ENCODE assay signal across 8 cellular contexts in genomic region chr1:183685112-183685713, GRCh38. TPM values are rescaled to one million over a fixed set of nuclear protein-coding genes. Genes with fewer than 3 reads are reported as not detected.
DNase-seq lines count a peak whose midpoint lies in the region; ATAC-seq, FAIRE-seq and TF ChIP-seq lines count a peak whose summit lies in the region.

No MANE protein-coding gene starts in this region.

- H3K36me3 Mint-ChIP-seq in activated naive CD8-positive, alpha-beta T cell treated with anti-CD3 and anti-CD28 coated beads for 36 hours, result no peaks in the 10 kb centered on the region

- peak; percentile 74 for DNase-seq in DMS 273 (lab: John Stamatoyannopoulos, UW; ENCODE audit: unreplicated experiment)
- DNase-seq in DMS 273 treated with DMSO at 0.1 percent for 48 hours (lab: John Stamatoyannopoulos, UW), result no peak
- DNase-seq in NCI-H345 treated with DMSO at 0.1 percent for 48 hours (lab: John Stamatoyannopoulos, UW; ENCODE audit: unreplicated experiment), result peak; percentile 47
- DNase-seq in activated naive CD8-positive, alpha-beta T cell treated with anti-CD3 and anti-CD28 coated beads for 36 hours, result peak; percentile 5
- DNase-seq in right atrium auricular region (ENCODE audit: low spot score), result no peak
- peak; percentile 64 for DNase-seq in small intestine
- DNase-seq in DMS79 (lab: John Stamatoyannopoulos, UW), result no peak

- H3K27ac ChIP-seq in right atrium auricular region (no peak overlapping the region), small intestine (ENCODE audit: low read depth in 1 of 2, low read length in 1 of 2) (no peak overlapping the region)

- H3K4me1 Mint-ChIP-seq in activated naive CD8-positive, alpha-beta T cell treated with anti-CD3 and anti-CD28 coated beads for 36 hours, result peaks cover 8% of the 10 kb centered on the region

- no peak for FAIRE-seq in small intestine (lab: Jason Lieb, UNC)

- H3K9me3 ChIP-seq in right atrium auricular region (no peaks in the 10 kb centered on the region), small intestine (ENCODE audit: control insufficient read depth, low read depth) (no peaks in the 10 kb centered on the region)

- 2 to 16% (median 4%) methylated on average over 3 of the region's 3 CpGs for WGBS in small intestine, 3 donors

- H3K27me3 Mint-ChIP-seq in activated naive CD8-positive, alpha-beta T cell treated with anti-CD3 and anti-CD28 coated beads for 36 hours, result peaks cover 4% of the 10 kb centered on the region

- H3K27me3 ChIP-seq in right atrium auricular region, result no peaks in the 10 kb centered on the region
- H3K27me3 ChIP-seq in small intestine (ENCODE audit: control insufficient read depth in 2 of 2, insufficient read depth in 2 of 2, low read length in 2 of 2), result no peaks in the 10 kb centered on the region

- peak; percentile 65 to 78 for TF ChIP-seq CTCF in right atrium auricular region (IDR thresholded peaks at IDR 0.05)

- no peak overlapping the region for H3K4me3 Mint-ChIP-seq in activated naive CD8-positive, alpha-beta T cell treated with anti-CD3 and anti-CD28 coated beads for 36 hours

- H3K9me3 Mint-ChIP-seq in activated naive CD8-positive, alpha-beta T cell treated with anti-CD3 and anti-CD28 coated beads for 36 hours, result no peaks in the 10 kb centered on the region

- H3K36me3 ChIP-seq in right atrium auricular region (no peaks in the 10 kb centered on the region), small intestine (ENCODE audit: control insufficient read depth in 2 of 2, insufficient read depth in 2 of 2, low read length in 2 of 2) (no peaks in the 10 kb centered on the region)

- H3K4me1 ChIP-seq in right atrium auricular region (no peaks in the 10 kb centered on the region), small intestine (ENCODE audit: control insufficient read depth in 2 of 2, insufficient read depth in 1 of 2, low read depth in 1 of 2, low read length in 1 of 2) (no peaks in the 10 kb centered on the region)

- ATAC-seq in GM21723 (IDR thresholded peaks at IDR 0.05; ENCODE audit: unreplicated experiment), result peak; percentile 72

- H3K4me3 ChIP-seq in right atrium auricular region, result no peak overlapping the region
- H3K4me3 ChIP-seq in small intestine (ENCODE audit: low read depth in 1 of 2, low read length in 2 of 2), result no peak overlapping the region

- H3K27ac Mint-ChIP-seq in activated naive CD8-positive, alpha-beta T cell treated with anti-CD3 and anti-CD28 coated beads for 36 hours, result no peak overlapping the region

RNA-seq across cellular contexts. Expression of gene APOBEC4, which starts 32.1 kb away (rescaled TPM):
- not detected for total RNA-seq in activated naive CD8-positive, alpha-beta T cell treated with anti-CD3 and anti-CD28 coated beads for 36 hours
- not detected for total RNA-seq in right atrium auricular region
- polyA plus RNA-seq in small intestine, result under 1 TPM in 2 of 3 donors, not detected in 1; 0.01 to 0.22 TPM

RNA-seq across cellular contexts. Expression of gene ARPC5, which starts 49.6 kb away (rescaled TPM):
- 100 to 1,000 TPM; 130 to 136 TPM for total RNA-seq in activated naive CD8-positive, alpha-beta T cell treated with anti-CD3 and anti-CD28 coated beads for 36 hours
- total RNA-seq in right atrium auricular region, result 10 to 100 TPM; 39.2 to 47.0 TPM
- 100 to 1,000 TPM; 125 to 140 (median 126) TPM for polyA plus RNA-seq in small intestine

Comparison
In these comparisons a context has a peak if more than half of its experiments do, and no peak if none do; other contexts are left out.
1. DNase-seq: peak in DMS 273 (single experiment), NCI-H345 treated with DMSO at 0.1 percent for 48 hours (single experiment), activated naive CD8-positive, alpha-beta T cell treated with anti-CD3 and anti-CD28 coated beads for 36 hours (single experiment) and small intestine (single experiment); none in DMS 273 treated with DMSO at 0.1 percent for 48 hours (single experiment), right atrium auricular region (single experiment) and DMS79 (single experiment).